In the genomic region with DNA sequence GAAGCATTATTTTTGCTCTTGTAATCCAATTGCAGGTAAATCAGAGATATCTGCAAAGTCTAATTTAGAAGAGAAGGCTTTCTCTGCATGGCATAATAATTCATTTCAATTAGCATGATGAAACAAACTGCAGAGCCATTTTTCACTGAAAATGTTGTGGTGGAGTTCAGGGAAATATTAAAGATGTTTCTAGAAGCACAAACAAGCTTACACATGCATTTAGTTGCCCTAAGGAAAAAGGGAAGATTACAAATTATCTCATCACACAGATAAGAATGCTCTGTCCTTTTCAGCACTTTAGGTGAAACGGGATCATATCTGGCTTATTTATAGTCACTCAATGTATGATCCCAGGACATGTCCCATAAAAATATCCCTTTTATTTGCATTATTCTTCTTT, we compare ENCODE assay signal across 20 cellular contexts.
A peak's percentile ranks its signal among the peaks of the same experiment; 100 is the strongest.
DNase-seq lines count a peak whose midpoint lies in the region; ATAC-seq and TF ChIP-seq lines count a peak whose summit lies in the region.
"Had no signal": no experiment of that assay in that cellular context is flagged by ENCODE, and none has a peak within 500 bp of the region (broad histone marks: within the 10 kb centered on the region; RNA-seq: fewer than 3 reads in every experiment).

No MANE protein-coding gene starts in this region.

- no peak for TF ChIP-seq EP300 in Ishikawa (IDR thresholded peaks at IDR 0.05; ENCODE audit: borderline replicate concordance)

- no peak overlapping the region for H3K4me2 ChIP-seq in smooth muscle cell
- H3K4me2 ChIP-seq: A549 had no signal

- H3K4me1 ChIP-seq in foreskin keratinocyte (peaks cover 10% of the 10 kb centered on the region), smooth muscle cell (ENCODE audit: low read depth) (peaks cover 8% of the 10 kb centered on the region)

- H3K79me2 ChIP-seq in smooth muscle cell (ENCODE audit: low read depth) = no peaks in the 10 kb centered on the region

- no peaks in the 10 kb centered on the region for H3K36me3 ChIP-seq in smooth muscle cell (ENCODE audit: low read depth)
- H3K36me3 ChIP-seq: HAP-1 had no signal

- TF ChIP-seq CTCF in foreskin keratinocyte (conservative IDR thresholded peaks at IDR 0.05) = no peak
- no peak for TF ChIP-seq CTCF in smooth muscle cell (IDR thresholded peaks at IDR 0.05; ENCODE audit: borderline replicate concordance, insufficient read depth, poor library complexity, severe bottlenecking)

- ATAC-seq in SK-N-SH treated with all-trans-retinoic acid at 6 μM for 48 hours = no peak
- ATAC-seq in foreskin keratinocyte = peak; percentile 24
- ATAC-seq in Right ventricle myocardium superior (ENCODE audit: poor library complexity) = no peak
- ATAC-seq in HG02588 (IDR thresholded peaks at IDR 0.05; ENCODE audit: unreplicated experiment) = no peak
- ATAC-seq: A549 had no signal

- 12% methylated on average over 1 of the region's 1 CpG for WGBS in smooth muscle cell (ENCODE audit: low lambda C conversion rate)

- peaks cover 17% of the 10 kb centered on the region for H3F3A ChIP-seq in smooth muscle cell (ENCODE audit: low read depth)

- H3K9me3 ChIP-seq in smooth muscle cell (replicated peaks; ENCODE audit: low read depth) = no peaks in the 10 kb centered on the region
- H3K9me3 ChIP-seq: A549, HAP-1 had no signal

- no peaks in the 10 kb centered on the region for H4K20me1 ChIP-seq in smooth muscle cell (ENCODE audit: low read depth)

- H3K27ac ChIP-seq in foreskin keratinocyte (no peak overlapping the region), smooth muscle cell (ENCODE audit: low read depth) (peak overlapping the region; percentile 93)

- H3K4me3 ChIP-seq in smooth muscle cell = no peak overlapping the region
- H3K4me3 ChIP-seq: A549, HAP-1 had no signal

- no peak overlapping the region for H2AFZ ChIP-seq in smooth muscle cell (ENCODE audit: low read depth)

- TF ChIP-seq RAD21 in Ishikawa (IDR thresholded peaks at IDR 0.05; ENCODE audit: low read depth) = no peak

- H3K9ac ChIP-seq in smooth muscle cell (ENCODE audit: low read depth) = no peak overlapping the region

- intact Hi-C loops in Right ventricle myocardium superior (cut with DNase I) = no loop called here

- no peaks in the 10 kb centered on the region for H3K27me3 ChIP-seq in foreskin keratinocyte
- no peaks in the 10 kb centered on the region for H3K27me3 ChIP-seq in smooth muscle cell (ENCODE audit: low read depth)

- DNase-seq in foreskin keratinocyte = peak; percentile 34 to 59
- DNase-seq in smooth muscle cell (lab: John Stamatoyannopoulos, UW; ENCODE audit: unreplicated experiment) = no peak
- no peak for DNase-seq in GM03348 (ENCODE audit: low spot score)
- no peak for DNase-seq in Right ventricle myocardium superior
- DNase-seq: 8988T; ACHN; C1 segment of cervical spinal cord; Calu3; CD4-positive, alpha-beta memory T cell; COR-L47; DMS53; DMS79 treated with DMSO at 0.1 percent for 48 hours; GF-D8; GOT3; HFFc6 had no signal

TF ChIP-seq in Ishikawa, 13 proteins besides CTCF, POLR2A, EP300 and RAD21:
- TF ChIP-seq REST (IDR thresholded peaks at IDR 0.05; ENCODE audit: low read depth) = peak; percentile 12; the same call in 1 of the 2 replicates
- no peak for TF ChIP-seq CEBPB (IDR thresholded peaks at IDR 0.05)

TF ChIP-seq in SK-N-SH treated with all-trans-retinoic acid at 6 μM for 48 hours, 23 proteins besides CTCF, POLR2A, EP300 and RAD21:
- TF ChIP-seq, protein P1, sequence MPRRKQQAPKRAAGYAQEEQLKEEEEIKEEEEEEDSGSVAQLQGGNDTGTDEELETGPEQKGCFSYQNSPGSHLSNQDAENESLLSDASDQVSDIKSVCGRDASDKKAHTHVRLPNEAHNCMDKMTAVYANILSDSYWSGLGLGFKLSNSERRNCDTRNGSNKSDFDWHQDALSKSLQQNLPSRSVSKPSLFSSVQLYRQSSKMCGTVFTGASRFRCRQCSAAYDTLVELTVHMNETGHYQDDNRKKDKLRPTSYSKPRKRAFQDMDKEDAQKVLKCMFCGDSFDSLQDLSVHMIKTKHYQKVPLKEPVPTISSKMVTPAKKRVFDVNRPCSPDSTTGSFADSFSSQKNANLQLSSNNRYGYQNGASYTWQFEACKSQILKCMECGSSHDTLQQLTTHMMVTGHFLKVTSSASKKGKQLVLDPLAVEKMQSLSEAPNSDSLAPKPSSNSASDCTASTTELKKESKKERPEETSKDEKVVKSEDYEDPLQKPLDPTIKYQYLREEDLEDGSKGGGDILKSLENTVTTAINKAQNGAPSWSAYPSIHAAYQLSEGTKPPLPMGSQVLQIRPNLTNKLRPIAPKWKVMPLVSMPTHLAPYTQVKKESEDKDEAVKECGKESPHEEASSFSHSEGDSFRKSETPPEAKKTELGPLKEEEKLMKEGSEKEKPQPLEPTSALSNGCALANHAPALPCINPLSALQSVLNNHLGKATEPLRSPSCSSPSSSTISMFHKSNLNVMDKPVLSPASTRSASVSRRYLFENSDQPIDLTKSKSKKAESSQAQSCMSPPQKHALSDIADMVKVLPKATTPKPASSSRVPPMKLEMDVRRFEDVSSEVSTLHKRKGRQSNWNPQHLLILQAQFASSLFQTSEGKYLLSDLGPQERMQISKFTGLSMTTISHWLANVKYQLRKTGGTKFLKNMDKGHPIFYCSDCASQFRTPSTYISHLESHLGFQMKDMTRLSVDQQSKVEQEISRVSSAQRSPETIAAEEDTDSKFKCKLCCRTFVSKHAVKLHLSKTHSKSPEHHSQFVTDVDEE (CRISPR knock-in tag; IDR thresholded peaks at IDR 0.05) = no peak
- TF ChIP-seq TCF4 (CRISPR knock-in tag; IDR thresholded peaks at IDR 0.05; ENCODE audit: borderline replicate concordance) (0 out of 2 replicates have a peak, but pooled peaks have one; percentile 29), ZNF8 (CRISPR knock-in tag; IDR thresholded peaks at IDR 0.05) (no peak)
- TF ChIP-seq, protein P2, sequence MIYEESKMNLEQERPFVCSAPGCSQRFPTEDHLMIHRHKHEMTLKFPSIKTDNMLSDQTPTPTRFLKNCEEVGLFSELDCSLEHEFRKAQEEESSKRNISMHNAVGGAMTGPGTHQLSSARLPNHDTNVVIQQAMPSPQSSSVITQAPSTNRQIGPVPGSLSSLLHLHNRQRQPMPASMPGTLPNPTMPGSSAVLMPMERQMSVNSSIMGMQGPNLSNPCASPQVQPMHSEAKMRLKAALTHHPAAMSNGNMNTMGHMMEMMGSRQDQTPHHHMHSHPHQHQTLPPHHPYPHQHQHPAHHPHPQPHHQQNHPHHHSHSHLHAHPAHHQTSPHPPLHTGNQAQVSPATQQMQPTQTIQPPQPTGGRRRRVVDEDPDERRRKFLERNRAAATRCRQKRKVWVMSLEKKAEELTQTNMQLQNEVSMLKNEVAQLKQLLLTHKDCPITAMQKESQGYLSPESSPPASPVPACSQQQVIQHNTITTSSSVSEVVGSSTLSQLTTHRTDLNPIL (CRISPR knock-in tag; IDR thresholded peaks at IDR 0.05; ENCODE audit: low read depth) = no peak
- TF ChIP-seq, protein P3, sequence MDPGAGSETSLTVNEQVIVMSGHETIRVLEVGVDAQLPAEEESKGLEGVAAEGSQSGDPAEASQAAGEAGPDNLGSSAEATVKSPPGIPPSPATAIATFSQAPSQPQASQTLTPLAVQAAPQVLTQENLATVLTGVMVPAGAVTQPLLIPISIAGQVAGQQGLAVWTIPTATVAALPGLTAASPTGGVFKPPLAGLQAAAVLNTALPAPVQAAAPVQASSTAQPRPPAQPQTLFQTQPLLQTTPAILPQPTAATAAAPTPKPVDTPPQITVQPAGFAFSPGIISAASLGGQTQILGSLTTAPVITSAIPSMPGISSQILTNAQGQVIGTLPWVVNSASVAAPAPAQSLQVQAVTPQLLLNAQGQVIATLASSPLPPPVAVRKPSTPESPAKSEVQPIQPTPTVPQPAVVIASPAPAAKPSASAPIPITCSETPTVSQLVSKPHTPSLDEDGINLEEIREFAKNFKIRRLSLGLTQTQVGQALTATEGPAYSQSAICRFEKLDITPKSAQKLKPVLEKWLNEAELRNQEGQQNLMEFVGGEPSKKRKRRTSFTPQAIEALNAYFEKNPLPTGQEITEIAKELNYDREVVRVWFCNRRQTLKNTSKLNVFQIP (CRISPR knock-in tag; IDR thresholded peaks at IDR 0.05; ENCODE audit: borderline replicate concordance, low read depth) = no peak

Comparison
In these comparisons a context has a peak if more than half of its experiments do, and no peak if none do; other contexts are left out.
1. DNase-seq: peak in foreskin keratinocyte (2 of 2); none in smooth muscle cell (single experiment), GM03348 (single experiment) and Right ventricle myocardium superior (single experiment).